Comparison of ENCODE assay signal across 9 cellular contexts in the genomic region with DNA sequence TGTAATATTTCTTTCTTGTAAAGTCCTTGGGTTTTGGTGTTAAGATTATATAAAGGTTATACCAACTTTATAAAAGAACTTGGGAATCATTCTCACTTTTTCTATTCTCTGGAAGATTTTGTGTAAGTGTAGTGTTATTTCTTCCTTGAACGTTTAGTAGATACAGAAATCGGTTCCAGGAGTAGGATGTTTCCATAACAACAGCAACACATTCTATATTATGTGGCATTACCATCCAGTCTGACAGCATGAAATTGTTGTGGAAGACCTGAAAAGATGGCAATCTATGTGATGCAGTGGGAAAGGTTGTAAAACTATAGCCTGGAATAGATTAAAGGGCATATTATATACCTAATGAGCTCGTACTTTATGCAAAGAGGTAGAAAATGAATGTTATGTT. TPM values are rescaled to one million over a fixed set of nuclear protein-coding genes. Genes with fewer than 3 reads are reported as not detected.
"Had no signal": no experiment of that assay in that cellular context is flagged by ENCODE, and none has a peak within 500 bp of the region (broad histone marks: within the 10 kb centered on the region; RNA-seq: fewer than 3 reads in every experiment).

No MANE protein-coding gene starts in this region.

- FAIRE-seq: G401.6, GM12891, GM12892, GM18507, GM19239 had no signal

- DNase-seq: GDM1, GF-D8 had no signal

- H3K4me3 ChIP-seq: GM12878 had no signal

- ATAC-seq: GM12878 had no signal

RNA-seq across cellular contexts. Expression of a gene that starts 13.8 kb away (rescaled TPM):
- total RNA-seq: G401, GM12878 had no signal
